In genomic region chr7:149673006-149673405, GRCh38 we compare ENCODE assay signal across 39 cellular contexts.
"Had no signal": no experiment of that assay in that cellular context is flagged by ENCODE, and none has a peak within 500 bp of the region (broad histone marks: within the 10 kb centered on the region; RNA-seq: fewer than 3 reads in every experiment).

No MANE protein-coding gene starts in this region.

- H3K4me3 Mint-ChIP-seq: activated B cell treated with CpG ODN at 0.5 μM for 24 hours; activated CD4-positive, alpha-beta memory T cell treated with anti-CD3 and anti-CD28 coated beads for 36 hours; activated CD4-positive, alpha-beta T cell treated with anti-CD3 and anti-CD28 coated beads, Interleukin-2, amount 10 ng/mL, durations not matched to agents 24 days and 14 days; activated CD8-positive, alpha-beta T cell treated with anti-CD3 and anti-CD28 coated beads for 36 hours; activated naive CD4-positive, alpha-beta T cell treated with anti-CD3 and anti-CD28 coated beads, Interleukin-2, amount 10 ng/mL, durations not matched to agents 7 days and 5 days; activated naive CD4-positive, alpha-beta T cell treated with anti-CD3 and anti-CD28 coated beads, Interleukin-2, amount 50 U/mL, for 24 hours; activated naive CD8-positive, alpha-beta T cell; activated naive CD8-positive, alpha-beta T cell treated with anti-CD3 and anti-CD28 coated beads, Interleukin-2, amount 10 ng/mL, durations not matched to agents 7 days and 5 days; activated naive CD8-positive, alpha-beta T cell treated with anti-CD3 and anti-CD28 coated beads, Interleukin-2, amount 50 U/mL, for 24 hours; activated T-cell treated with anti-CD3 and anti-CD28 coated beads, Interleukin-2, amount 50 U/mL, for 4 hours; activated T-cell treated with anti-CD3 and anti-CD28 coated beads, Interleukin-2, amount 50 U/mL, for 72 hours; activated T-helper 1 cell treated with anti-CD3 and anti-CD28 coated beads, Interleukin-12 subunit alpha, Interleukin-12 subunit beta, Interleukin-2, Interleukin-4 antibody, amounts not matched to agents 30 ng/mL and 10 ng/mL and 1 ng/mL, durations not matched to agents 14 hours and 24 hours and 36 hours; activated T-helper 17 cell treated with anti-CD3 and anti-CD28 coated beads, Interleukin-2, amount 50 U/mL, for 72 hours; brain; central memory CD8-positive, alpha-beta T cell; T-helper 1 cell treated with Interleukin-12 subunit alpha and Interleukin-12 subunit beta and Interleukin-4 antibody, amounts not matched to agents 30 μg/mL and 1 μg/mL, for 36 hours; T-helper 2 cell treated with Interferon-gamma antibody and Interleukin-4, amounts not matched to agents 5 μg/mL and 100 μg/mL, for 36 hours had no signal

- H3K36me3 ChIP-seq: ascending aorta, cardiac muscle cell had no signal

- H3K9me3 ChIP-seq: ascending aorta had no signal

- H3K36me3 Mint-ChIP-seq: activated CD4-positive, alpha-beta memory T cell treated with anti-CD3 and anti-CD28 coated beads for 36 hours; activated naive CD4-positive, alpha-beta T cell treated with anti-CD3 and anti-CD28 coated beads, Interleukin-2, amount 10 ng/mL, durations not matched to agents 7 days and 5 days; activated naive CD4-positive, alpha-beta T cell treated with anti-CD3 and anti-CD28 coated beads, Interleukin-2, amount 50 U/mL, for 24 hours; activated naive CD8-positive, alpha-beta T cell; activated naive CD8-positive, alpha-beta T cell treated with anti-CD3 and anti-CD28 coated beads, Interleukin-2, amount 10 ng/mL, durations not matched to agents 7 days and 5 days; brain had no signal

- H3K9me3 Mint-ChIP-seq: activated B cell treated with CpG ODN at 0.5 μM for 24 hours; activated CD4-positive, alpha-beta memory T cell treated with anti-CD3 and anti-CD28 coated beads for 36 hours; activated CD4-positive, alpha-beta T cell treated with anti-CD3 and anti-CD28 coated beads, Interleukin-2, amount 10 ng/mL, durations not matched to agents 24 days and 14 days; activated CD8-positive, alpha-beta T cell treated with anti-CD3 and anti-CD28 coated beads for 36 hours; activated naive CD4-positive, alpha-beta T cell treated with anti-CD3 and anti-CD28 coated beads, Interleukin-2, amount 10 ng/mL, durations not matched to agents 7 days and 5 days; activated naive CD4-positive, alpha-beta T cell treated with anti-CD3 and anti-CD28 coated beads, Interleukin-2, amount 50 U/mL, for 24 hours; activated naive CD8-positive, alpha-beta T cell treated with anti-CD3 and anti-CD28 coated beads, Interleukin-2, amount 10 ng/mL, durations not matched to agents 7 days and 5 days; activated naive CD8-positive, alpha-beta T cell treated with anti-CD3 and anti-CD28 coated beads, Interleukin-2, amount 50 U/mL, for 24 hours; activated T-cell treated with anti-CD3 and anti-CD28 coated beads, Interleukin-2, amount 50 U/mL, for 4 hours; activated T-cell treated with anti-CD3 and anti-CD28 coated beads, Interleukin-2, amount 50 U/mL, for 72 hours; activated T-helper 1 cell treated with anti-CD3 and anti-CD28 coated beads, Interleukin-12 subunit alpha, Interleukin-12 subunit beta, Interleukin-2, Interleukin-4 antibody, amounts not matched to agents 30 ng/mL and 10 ng/mL and 1 ng/mL, durations not matched to agents 14 hours and 24 hours and 36 hours; activated T-helper 17 cell treated with anti-CD3 and anti-CD28 coated beads, Interleukin-2, amount 50 U/mL, for 72 hours; central memory CD8-positive, alpha-beta T cell; T-helper 1 cell treated with Interleukin-12 subunit alpha and Interleukin-12 subunit beta and Interleukin-4 antibody, amounts not matched to agents 30 μg/mL and 1 μg/mL, for 36 hours; T-helper 2 cell treated with Interferon-gamma antibody and Interleukin-4, amounts not matched to agents 5 μg/mL and 100 μg/mL, for 36 hours had no signal

- ATAC-seq: activated CD8-positive, alpha-beta T cell treated with anti-CD3 and anti-CD28 coated beads for 36 hours; activated naive CD8-positive, alpha-beta T cell treated with anti-CD3 and anti-CD28 coated beads, Interleukin-2, amount 50 U/mL, for 24 hours; activated T-cell treated with anti-CD3 and anti-CD28 coated beads, Interleukin-2, amount 50 U/mL, for 4 hours; activated T-cell treated with anti-CD3 and anti-CD28 coated beads, Interleukin-2, amount 50 U/mL, for 72 hours; activated T-helper 17 cell treated with anti-CD3 and anti-CD28 coated beads, Interleukin-2, amount 50 U/mL, for 72 hours had no signal

- H3K27me3 ChIP-seq: ascending aorta, cardiac muscle cell had no signal

- H3K4me1 Mint-ChIP-seq: activated B cell treated with CpG ODN at 0.5 μM for 24 hours; activated CD4-positive, alpha-beta T cell treated with anti-CD3 and anti-CD28 coated beads, Interleukin-2, amount 10 ng/mL, durations not matched to agents 24 days and 14 days; activated naive CD4-positive, alpha-beta T cell treated with anti-CD3 and anti-CD28 coated beads, Interleukin-2, amount 50 U/mL, for 24 hours; activated naive CD8-positive, alpha-beta T cell treated with anti-CD3 and anti-CD28 coated beads, Interleukin-2, amount 10 ng/mL, durations not matched to agents 7 days and 5 days; activated naive CD8-positive, alpha-beta T cell treated with anti-CD3 and anti-CD28 coated beads, Interleukin-2, amount 50 U/mL, for 24 hours had no signal

- DNase-seq: activated B cell treated with CpG ODN at 0.5 μM for 24 hours; activated CD4-positive, alpha-beta memory T cell treated with anti-CD3 and anti-CD28 coated beads for 36 hours; activated CD4-positive, alpha-beta T cell treated with anti-CD3 and anti-CD28 coated beads for 4 hours; activated CD4-positive, alpha-beta T cell treated with anti-CD3 and anti-CD28 coated beads, Interleukin-2, amount 10 ng/mL, durations not matched to agents 24 days and 14 days; activated CD4-positive, alpha-beta T cell treated with anti-CD3 and anti-CD28 coated beads, Interleukin-2, amount 50 U/mL, for 1 hour; activated CD4-positive, alpha-beta T cell treated with anti-CD3 and anti-CD28 coated beads, Interleukin-2, amount 50 U/mL, for 4 hours; activated CD4-positive, CD25-positive, alpha-beta regulatory T cell treated with anti-CD3 and anti-CD28 coated beads, Interleukin-2, amount 50 U/mL, for 72 hours; activated CD8-positive, alpha-beta memory T cell treated with anti-CD3 and anti-CD28 coated beads, Interleukin-2, amount 50 U/mL, for 4 hours; activated CD8-positive, alpha-beta T cell treated with anti-CD3 and anti-CD28 coated beads for 36 hours; activated effector memory CD4-positive, alpha-beta T cell treated with Interleukin-2 at 50 U/mL for 16 hours; activated gamma-delta T cell; activated naive CD4-positive, alpha-beta T cell treated with anti-CD3 and anti-CD28 coated beads, Interleukin-2, amount 10 ng/mL, durations not matched to agents 7 days and 5 days; activated naive CD4-positive, alpha-beta T cell treated with Interleukin-2 at 50 U/mL for 16 hours; activated naive CD8-positive, alpha-beta T cell treated with anti-CD3 and anti-CD28 coated beads, Interleukin-2, amount 10 ng/mL, durations not matched to agents 7 days and 5 days; activated naive CD8-positive, alpha-beta T cell treated with anti-CD3 and anti-CD28 coated beads, Interleukin-2, amount 50 U/mL, for 24 hours; activated T-cell treated with anti-CD3 and anti-CD28 coated beads for 4 hours; activated T-cell treated with anti-CD3 and anti-CD28 coated beads, Interleukin-2, amount 50 U/mL, for 1 hour; activated T-cell treated with anti-CD3 and anti-CD28 coated beads, Interleukin-2, amount 50 U/mL, for 4 hours; activated T-cell treated with anti-CD3 and anti-CD28 coated beads, Interleukin-2, amount 50 U/mL, for 72 hours; amygdala; anterior cingulate cortex; caudate nucleus; cerebellar nuclear complex; T-helper 1 cell; T-helper 2 cell; T-helper 9 cell had no signal

- H3K4me3 ChIP-seq: ascending aorta, cardiac muscle cell had no signal

- FAIRE-seq: bronchial epithelial cell, TTC549 had no signal

- H3K27ac ChIP-seq: ascending aorta, cardiac muscle cell, VCaP had no signal

- H3K27ac Mint-ChIP-seq: activated B cell treated with CpG ODN at 0.5 μM for 24 hours; activated CD4-positive, alpha-beta memory T cell treated with anti-CD3 and anti-CD28 coated beads for 36 hours; activated CD4-positive, alpha-beta T cell treated with anti-CD3 and anti-CD28 coated beads, Interleukin-2, amount 10 ng/mL, durations not matched to agents 24 days and 14 days; activated CD8-positive, alpha-beta T cell treated with anti-CD3 and anti-CD28 coated beads for 36 hours; activated naive CD4-positive, alpha-beta T cell treated with anti-CD3 and anti-CD28 coated beads, Interleukin-2, amount 10 ng/mL, durations not matched to agents 7 days and 5 days; activated naive CD4-positive, alpha-beta T cell treated with anti-CD3 and anti-CD28 coated beads, Interleukin-2, amount 50 U/mL, for 24 hours; activated naive CD8-positive, alpha-beta T cell; activated naive CD8-positive, alpha-beta T cell treated with anti-CD3 and anti-CD28 coated beads, Interleukin-2, amount 10 ng/mL, durations not matched to agents 7 days and 5 days; activated naive CD8-positive, alpha-beta T cell treated with anti-CD3 and anti-CD28 coated beads, Interleukin-2, amount 50 U/mL, for 24 hours; activated T-cell treated with anti-CD3 and anti-CD28 coated beads, Interleukin-2, amount 50 U/mL, for 72 hours; activated T-helper 1 cell treated with anti-CD3 and anti-CD28 coated beads, Interleukin-12 subunit alpha, Interleukin-12 subunit beta, Interleukin-2, Interleukin-4 antibody, amounts not matched to agents 30 ng/mL and 10 ng/mL and 1 ng/mL, durations not matched to agents 14 hours and 24 hours and 36 hours; activated T-helper 17 cell treated with anti-CD3 and anti-CD28 coated beads, Interleukin-2, amount 50 U/mL, for 72 hours; brain; T-helper 1 cell treated with Interleukin-12 subunit alpha and Interleukin-12 subunit beta and Interleukin-4 antibody, amounts not matched to agents 30 μg/mL and 1 μg/mL, for 36 hours; T-helper 2 cell treated with Interferon-gamma antibody and Interleukin-4, amounts not matched to agents 5 μg/mL and 100 μg/mL, for 36 hours had no signal
